Comparison of ENCODE assay signal across 8 cellular contexts in genomic region chr4:152850377-152850776, GRCh38.
DNase-seq lines count a peak whose midpoint lies in the region; ATAC-seq and TF ChIP-seq lines count a peak whose summit lies in the region.

No MANE protein-coding gene starts in this region.

- H3K36me3 ChIP-seq in left ventricle myocardium inferior (peaks cover 19% of the 10 kb centered on the region), ascending aorta (no peaks in the 10 kb centered on the region)

- no peaks in the 10 kb centered on the region for H3K27me3 ChIP-seq in left ventricle myocardium inferior (ENCODE audit: low read depth)
- no peaks in the 10 kb centered on the region for H3K27me3 ChIP-seq in ascending aorta

- H3K4me1 ChIP-seq in left ventricle myocardium inferior = peaks cover 20% of the 10 kb centered on the region
- no peaks in the 10 kb centered on the region for H3K4me1 ChIP-seq in ascending aorta

- H3K27ac ChIP-seq in left ventricle myocardium inferior (replicated peaks) = peak overlapping the region; percentile 30
- no peak overlapping the region for H3K27ac ChIP-seq in ascending aorta

- H3K4me3 Mint-ChIP-seq in CD14-positive monocyte = peak overlapping the region in 1 of 2 donors; percentile 67

- peaks cover 26% of the 10 kb centered on the region for H3K4me1 Mint-ChIP-seq in CD14-positive monocyte

- peak overlapping the region; percentile 25 for H3K4me3 ChIP-seq in left ventricle myocardium inferior
- H3K4me3 ChIP-seq in ascending aorta = no peak overlapping the region

- peak overlapping the region; percentile 60 to 89 (median 82) for H3K27ac Mint-ChIP-seq in CD14-positive monocyte

- peaks cover 14 to 26% (median 24%) of the 10 kb centered on the region in 7 donors for H3K9me3 Mint-ChIP-seq in CD14-positive monocyte

- H3K36me3 Mint-ChIP-seq in CD14-positive monocyte = peaks cover 16 to 22% of the 10 kb centered on the region in 2 donors

- DNase-seq in CD14-positive monocyte (ENCODE audit: low spot score) (peak; percentile 90), left ventricle myocardium inferior (no peak), SK-N-DZ (ENCODE audit: low spot score) (no peak), ascending aorta (ENCODE audit: low spot score in 2 of 2) (no peak)
- DNase-seq in activated CD4-positive, alpha-beta T cell treated with anti-CD3 and anti-CD28 coated beads for 48 hours = peak; percentile 51
- peak; percentile 6 to 19 for DNase-seq in stimulated activated CD8-positive, alpha-beta memory T cell treated with anti-CD3 and anti-CD28 coated beads, Interleukin-15, amount 100 ng/mL, for 48 hours (ENCODE audit: low read depth in 2 of 2)

- ATAC-seq in HG03159 (IDR thresholded peaks at IDR 0.05; ENCODE audit: unreplicated experiment) = peak; percentile 65
- no peak for ATAC-seq in GM18870 (IDR thresholded peaks at IDR 0.05; ENCODE audit: unreplicated experiment)

- intact Hi-C loops in CD14-positive monocyte (cut with micrococcal nuclease) (no loop called here), left ventricle myocardium inferior (cut with micrococcal nuclease) (no loop called here), ascending aorta (cut with DNase I) (loop anchor here (2.0 kb wide), 1 partner anchor 278 kb away; no protein-coding TSS in a partner anchor)

- no peaks in the 10 kb centered on the region for H3K27me3 Mint-ChIP-seq in CD14-positive monocyte (ENCODE audit: low read depth in 3 of 3)

- H3K9me3 ChIP-seq in left ventricle myocardium inferior (replicated peaks) (peaks cover 27% of the 10 kb centered on the region), ascending aorta (peaks cover 0 to 26% of the 10 kb centered on the region in 2 donors)

- TF ChIP-seq CTCF in CD14-positive monocyte (IDR thresholded peaks at IDR 0.05) (no peak), left ventricle myocardium inferior (IDR thresholded peaks at IDR 0.05; ENCODE audit: borderline replicate concordance) (no peak), ascending aorta (IDR thresholded peaks at IDR 0.05) (no peak)

Comparison
In these comparisons a context has a peak if more than half of its experiments do, and no peak if none do; other contexts are left out.
1. DNase-seq: peak in CD14-positive monocyte (single experiment), activated CD4-positive, alpha-beta T cell treated with anti-CD3 and anti-CD28 coated beads for 48 hours (single experiment) and stimulated activated CD8-positive, alpha-beta memory T cell treated with anti-CD3 and anti-CD28 coated beads, Interleukin-15, amount 100 ng/mL, for 48 hours (2 of 2); none in left ventricle myocardium inferior (single experiment), SK-N-DZ (single experiment) and ascending aorta (0 of 2).